10 cellular contexts compared by ENCODE assay signal in genomic region chr3:50241163-50241562, GRCh38. TPM values are rescaled to one million over a fixed set of nuclear protein-coding genes. Genes with fewer than 3 reads are reported as not detected.
DNase-seq lines count a peak whose midpoint lies in the region; ATAC-seq and TF ChIP-seq lines count a peak whose summit lies in the region.
"Had no signal": no experiment of that assay in that cellular context is flagged by ENCODE, and none has a peak within 500 bp of the region (broad histone marks: within the 10 kb centered on the region; RNA-seq: fewer than 3 reads in every experiment).

No MANE protein-coding gene starts in this region.

- H3K27me3 ChIP-seq in left ventricle myocardium inferior (ENCODE audit: low read depth) (no peaks in the 10 kb centered on the region), ascending aorta (no peaks in the 10 kb centered on the region), upper lobe of right lung (no peaks in the 10 kb centered on the region)

- WGBS in mesodermal cell (ENCODE audit: insufficient coverage in 2 of 2), 2 experiments = 6 to 14% methylated on average over 1 to 3 of the region's 4 CpGs

- no peak for TF ChIP-seq CTCF in left ventricle myocardium inferior (IDR thresholded peaks at IDR 0.05; ENCODE audit: borderline replicate concordance)
- TF ChIP-seq CTCF in ascending aorta (IDR thresholded peaks at IDR 0.05) = no peak
- TF ChIP-seq CTCF in upper lobe of right lung (IDR thresholded peaks at IDR 0.05) = no peak
- TF ChIP-seq CTCF in omental fat pad (IDR thresholded peaks at IDR 0.05) = no peak

- ATAC-seq in left ventricle myocardium superior (no peak), upper lobe of right lung (no peak), GM21723 (IDR thresholded peaks at IDR 0.05; ENCODE audit: unreplicated experiment) (no peak), omental fat pad (ENCODE audit: low FRiP score) (no peak)

- peaks cover 100% of the 10 kb centered on the region for H3K4me1 ChIP-seq in left ventricle myocardium inferior
- peaks cover 47 to 66% of the 10 kb centered on the region in 2 donors for H3K4me1 ChIP-seq in ascending aorta
- H3K4me1 ChIP-seq in mesodermal cell (ENCODE audit: control insufficient read depth, insufficient read depth, low read length, poor library complexity, severe bottlenecking) = peaks cover 57% of the 10 kb centered on the region
- peaks cover 80% of the 10 kb centered on the region for H3K4me1 ChIP-seq in upper lobe of right lung

- H3K36me3 ChIP-seq in left ventricle myocardium inferior = peaks cover 4% of the 10 kb centered on the region
- H3K36me3 ChIP-seq in ascending aorta = peaks cover 10 to 15% of the 10 kb centered on the region in 2 donors
- peaks cover 60% of the 10 kb centered on the region for H3K36me3 ChIP-seq in mesodermal cell (ENCODE audit: control insufficient read depth, insufficient read depth, low read length)
- H3K36me3 ChIP-seq in upper lobe of right lung = peaks cover 22% of the 10 kb centered on the region

- intact Hi-C loops in left ventricle myocardium inferior (cut with micrococcal nuclease) = no loop called here
- intact Hi-C loops in left ventricle myocardium superior (cut with micrococcal nuclease) = no loop called here
- intact Hi-C loops in ascending aorta (cut with DNase I) = no loop called here
- intact Hi-C loops in upper lobe of right lung (cut with DNase I) = no loop called here

- DNase-seq in left ventricle myocardium inferior (no peak), left ventricle myocardium superior (no peak), ascending aorta (ENCODE audit: low spot score in 2 of 2) (no peak), upper lobe of right lung (no peak), omental fat pad (ENCODE audit: low spot score) (no peak)
- no peak for DNase-seq in stimulated activated CD4-positive, alpha-beta T cell treated with anti-CD3 and anti-CD28 coated beads, Interleukin-4, amount 100 ng/mL, for 4 hours
- DNase-seq: Calu3; central memory CD4-positive, alpha-beta T cell had no signal

- H3K4me3 ChIP-seq in left ventricle myocardium inferior = peak overlapping the region; percentile 91
- H3K4me3 ChIP-seq in ascending aorta = no peak overlapping the region
- peak overlapping the region; percentile 16 for H3K4me3 ChIP-seq in mesodermal cell (ENCODE audit: extremely low read depth, insufficient read depth, low read length, poor library complexity, severe bottlenecking)
- H3K4me3 ChIP-seq in upper lobe of right lung = no peak overlapping the region

- H3K27ac ChIP-seq in left ventricle myocardium inferior (replicated peaks) = peak overlapping the region; percentile 99
- H3K27ac ChIP-seq in ascending aorta = peak overlapping the region; percentile 92 to 95
- peak overlapping the region; percentile 36 for H3K27ac ChIP-seq in mesodermal cell (ENCODE audit: low read depth, low read length, severe bottlenecking)
- H3K27ac ChIP-seq in upper lobe of right lung = peak overlapping the region; percentile 85

- H3K9me3 ChIP-seq in left ventricle myocardium inferior (replicated peaks) = no peaks in the 10 kb centered on the region
- no peaks in the 10 kb centered on the region for H3K9me3 ChIP-seq in ascending aorta
- H3K9me3 ChIP-seq in mesodermal cell (ENCODE audit: control insufficient read depth, low read length) = no peaks in the 10 kb centered on the region
- no peaks in the 10 kb centered on the region for H3K9me3 ChIP-seq in upper lobe of right lung

RNA-seq across cellular contexts. Expression of gene GNAI2, which starts 5.2 kb away (rescaled TPM):
- total RNA-seq in left ventricle myocardium inferior (118 TPM), left ventricle myocardium superior (137 TPM), ascending aorta (283 TPM), upper lobe of right lung (321 TPM), omental fat pad (100 to 1,000 TPM; 157 to 305 (median 241) TPM)
- 395 TPM for polyA plus RNA-seq in mesodermal cell (2013, experiment 1 of 2)
- 323 TPM for polyA plus RNA-seq in mesodermal cell (2013, experiment 2 of 2)

RNA-seq across cellular contexts. Expression of gene SEMA3B, which starts 27.8 kb away (rescaled TPM):
- total RNA-seq in left ventricle myocardium inferior = 23.2 TPM
- total RNA-seq in left ventricle myocardium superior = 20.6 TPM
- 24.2 TPM for total RNA-seq in ascending aorta
- 6.8 TPM for polyA plus RNA-seq in mesodermal cell (2013, experiment 1 of 2)
- 6.1 TPM for polyA plus RNA-seq in mesodermal cell (2013, experiment 2 of 2)
- 120 TPM for total RNA-seq in upper lobe of right lung
- 10 to 100 TPM; 14.2 to 94.1 (median 45.4) TPM for total RNA-seq in omental fat pad

RNA-seq across cellular contexts. Expression of gene SLC38A3, which starts 36.1 kb away (rescaled TPM):
- total RNA-seq in left ventricle myocardium inferior = 10.4 TPM
- total RNA-seq in left ventricle myocardium superior = 10.4 TPM
- not detected for total RNA-seq in ascending aorta
- polyA plus RNA-seq in mesodermal cell (2013, experiment 1 of 2) = 2.5 TPM
- 1.4 TPM for polyA plus RNA-seq in mesodermal cell (2013, experiment 2 of 2)
- total RNA-seq in upper lobe of right lung = not detected
- total RNA-seq in omental fat pad = 1 to 10 TPM in 1 of 4 donors, under 1 TPM in 2, not detected in 1; 0.56 to 1.5 (median 0.84) TPM
- total RNA-seq: Calu3 had no signal

RNA-seq across cellular contexts. Expression of gene LSMEM2, which starts 37.7 kb away (rescaled TPM):
- 27.7 TPM for total RNA-seq in left ventricle myocardium inferior
- 31.6 TPM for total RNA-seq in left ventricle myocardium superior
- total RNA-seq in ascending aorta = not detected
- not detected for polyA plus RNA-seq in mesodermal cell (2013, experiment 1 of 2)
- polyA plus RNA-seq in mesodermal cell (2013, experiment 2 of 2) = not detected
- total RNA-seq in upper lobe of right lung = not detected
- total RNA-seq in omental fat pad = not detected
- total RNA-seq: Calu3 had no signal

RNA-seq across cellular contexts. Expression of gene GNAT1, which starts 49.8 kb away (rescaled TPM):
- total RNA-seq in left ventricle myocardium inferior = not detected
- total RNA-seq in left ventricle myocardium superior = not detected
- total RNA-seq in ascending aorta = 4.7 TPM
- not detected for polyA plus RNA-seq in mesodermal cell (2013, experiment 1 of 2)
- not detected for polyA plus RNA-seq in mesodermal cell (2013, experiment 2 of 2)
- total RNA-seq in upper lobe of right lung = not detected
- 1 to 10 TPM in 1 of 4 donors, not detected in 3; 1.3 TPM for total RNA-seq in omental fat pad
- total RNA-seq: Calu3 had no signal

Comparison
In these comparisons a context has a peak if more than half of its experiments do, and no peak if none do; other contexts are left out.
1. H3K27ac ChIP-seq: peak in every context shown above with its lines; median percentile 99 in left ventricle myocardium inferior; 94 in ascending aorta; 85 in upper lobe of right lung; 36 in mesodermal cell.
2. H3K4me3 ChIP-seq: peak in left ventricle myocardium inferior (single experiment) and mesodermal cell (single experiment); none in ascending aorta (0 of 2) and upper lobe of right lung (single experiment).